ENCODE assay signal across 8 cellular contexts in genomic region chr2:96305091-96305978, GRCh38. TPM values are rescaled to one million over a fixed set of nuclear protein-coding genes. Genes with fewer than 3 reads are reported as not detected.
DNase-seq lines count a peak whose midpoint lies in the region; ATAC-seq and TF ChIP-seq lines count a peak whose summit lies in the region.

SNRNP200 (minus strand) TSS chr2:96305546; CDS start chr2:96305437, 109 bp downstream.

- peak; percentile 86 for ATAC-seq in GM21576 (IDR thresholded peaks at IDR 0.05; ENCODE audit: unreplicated experiment)

- peaks cover 42% of the 10 kb centered on the region for H3K4me1 ChIP-seq in mononuclear cell (ENCODE audit: insufficient read depth, low read length)

- no peaks in the 10 kb centered on the region for H3K9me3 ChIP-seq in mononuclear cell (ENCODE audit: low read depth, low read length)

- no peaks in the 10 kb centered on the region for H3K27me3 ChIP-seq in mononuclear cell (ENCODE audit: insufficient read depth, low read length)

- DNase-seq in DMS114 treated with DMSO at 0.1 percent for 48 hours (lab: John Stamatoyannopoulos, UW; ENCODE audit: unreplicated experiment) (peak; percentile 87), OCI-M2 (lab: John Stamatoyannopoulos, UW; ENCODE audit: unreplicated experiment) (peak; percentile 15), activated T-cell treated with anti-CD3 and anti-CD28 coated beads for 24 hours (ENCODE audit: low read depth) (peak; percentile 87), epithelial cell of esophagus (ENCODE audit: low read depth) (peak; percentile 87)
- DNase-seq in Jurkat, Clone E6-1 (ENCODE audit: low read depth, low spot score), result peak; percentile 89
- DNase-seq in stimulated activated CD8-positive, alpha-beta memory T cell treated with anti-CD3 and anti-CD28 coated beads, Interleukin-2, amount 100 ng/mL, for 48 hours (ENCODE audit: low read depth in 2 of 2), result peak; percentile 86 to 90

- peak within 1 kb of the TSS; percentile 99 for H3K4me3 ChIP-seq in Jurkat, Clone E6-1 (ENCODE audit: low read length)
- H3K4me3 ChIP-seq in epithelial cell of esophagus (ENCODE audit: low read length), result peak within 1 kb of the TSS; percentile 100
- H3K4me3 ChIP-seq in mononuclear cell (ENCODE audit: low read length), result peak within 1 kb of the TSS; percentile 99

- no peak for TF ChIP-seq CTCF in epithelial cell of esophagus (IDR thresholded peaks at IDR 0.05; ENCODE audit: insufficient read depth, low read depth, low read length, missing control alignments)

RNA-seq across cellular contexts. Expression of gene SNRNP200, which starts in this region (rescaled TPM):
- polyA plus RNA-seq in Jurkat, Clone E6-1 (2012; ENCODE audit: insufficient read depth, insufficient read length), result 189 TPM
- 80.5 TPM for total RNA-seq in mononuclear cell

Comparison
In these comparisons a context has a peak if more than half of its experiments do, and no peak if none do; other contexts are left out.
1. Peak in every context shown above with its lines: DNase-seq, ATAC-seq and H3K4me3 ChIP-seq.
2. DNase-seq: peak in every context shown above with its lines; median percentile 89 in Jurkat, Clone E6-1; 88 in stimulated activated CD8-positive, alpha-beta memory T cell treated with anti-CD3 and anti-CD28 coated beads, Interleukin-2, amount 100 ng/mL, for 48 hours; 87 in DMS114 treated with DMSO at 0.1 percent for 48 hours; 87 in activated T-cell treated with anti-CD3 and anti-CD28 coated beads for 24 hours; 87 in epithelial cell of esophagus; 15 in OCI-M2.